2 cellular contexts compared by ENCODE assay signal in the genomic region with DNA sequence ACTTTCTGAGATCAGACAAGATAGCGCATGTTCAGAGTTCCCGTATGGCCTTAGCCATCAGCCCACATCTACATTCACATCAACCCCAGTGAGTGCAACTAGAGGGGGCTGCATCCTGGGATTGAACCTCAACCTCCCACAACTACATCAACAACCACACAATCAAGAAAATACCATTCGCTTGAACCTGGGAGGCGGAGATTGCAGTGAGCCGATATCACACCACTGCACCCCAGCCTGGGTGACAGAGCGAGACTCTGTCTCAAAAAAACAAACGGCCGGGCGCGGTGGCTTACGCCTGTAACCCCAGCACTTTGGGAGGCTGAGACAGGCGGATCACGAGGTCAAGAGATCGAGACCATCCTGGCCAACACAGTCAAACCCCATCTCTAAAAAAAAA. TPM values are rescaled to one million over a fixed set of nuclear protein-coding genes. Genes with fewer than 3 reads are reported as not detected.
"Had no signal": no experiment of that assay in that cellular context is flagged by ENCODE, and none has a peak within 500 bp of the region (broad histone marks: within the 10 kb centered on the region; RNA-seq: fewer than 3 reads in every experiment).

No MANE protein-coding gene starts in this region.

RNA-seq across cellular contexts. Expression of a gene that starts 31.8 kb away (rescaled TPM):
- total RNA-seq: MCF 10A, NCI-H460 had no signal

RNA-seq across cellular contexts. Expression of a gene that starts 50.4 kb away (rescaled TPM):
- total RNA-seq: MCF 10A, NCI-H460 had no signal
